In genomic region chr19:19404879-19405860, GRCh38 we compare ENCODE assay signal across 8 cellular contexts. TPM values are rescaled to one million over a fixed set of nuclear protein-coding genes. Genes with fewer than 3 reads are reported as not detected.
DNase-seq lines count a peak whose midpoint lies in the region; TF ChIP-seq lines count a peak whose summit lies in the region.

TSS of gene GATAD2A (plus strand) at chr19:19405675. CDS start at chr19:19465346, 59,671 bp downstream.

- TF ChIP-seq RAD21 in SK-N-SH (IDR thresholded peaks at IDR 0.05; ENCODE audit: low read length), result 0 out of 2 replicates have a peak, but pooled peaks have one; percentile 16

- H4K20me1 ChIP-seq in H9 (ENCODE audit: control insufficient read depth, insufficient read depth, insufficient read length) (peaks cover 3% of the 10 kb centered on the region), SK-N-SH (ENCODE audit: insufficient read depth) (peaks cover 37% of the 10 kb centered on the region)

- no peak within 1 kb of the TSS for H3T11ph ChIP-seq in H9 (ENCODE audit: low read length)

- H3K4me3 ChIP-seq in SK-N-SH (ENCODE audit: low read depth in 2 of 2, low read length in 1 of 2) (peak within 1 kb of the TSS; percentile 86 to 97), suprapubic skin (peak within 1 kb of the TSS; percentile 84)

- CTCF ChIA-PET in SK-N-SH (lab: Yijun Ruan, JAX), result interaction anchor here (0.6 to 4.6 kb wide), 9 partner anchors 11 to 113 kb away, joined by 3 to 23 read pairs (median 3); no protein-coding TSS in a partner anchor

- no peak within 1 kb of the TSS for H2AK5ac ChIP-seq in H9 (ENCODE audit: insufficient read length, low read length)

- peaks cover 10% of the 10 kb centered on the region; the same call in 1 of the 2 replicates for H3K4me1 ChIP-seq in H9 (ENCODE audit: insufficient read depth, low read length)
- peaks cover 22 to 24% of the 10 kb centered on the region in 2 experiments; a peak in 3 of 4 replicates for H3K4me1 ChIP-seq in SK-N-SH (ENCODE audit: control insufficient read depth in 1 of 2, insufficient read depth in 2 of 2, low read depth in 1 of 2, low read length in 1 of 2)
- H3K4me1 ChIP-seq in suprapubic skin, result peaks cover 69% of the 10 kb centered on the region

- no peak within 1 kb of the TSS for H2BK12ac ChIP-seq in H9 (ENCODE audit: insufficient read length, low read depth, low read length)

- H3K4me3 Mint-ChIP-seq in H9, result peak within 1 kb of the TSS; percentile 93 to 98

- H2AFZ ChIP-seq in H9 (ENCODE audit: low read length) (no peak within 1 kb of the TSS), SK-N-SH (ENCODE audit: low read depth) (peak within 1 kb of the TSS; percentile 34)

- peaks cover 12% of the 10 kb centered on the region for H3K23me2 ChIP-seq in H9 (ENCODE audit: insufficient read length, low read depth, low read length, poor library complexity, severe bottlenecking)

- WGBS in H9 (ENCODE audit: extremely low coverage, insufficient read length, low lambda C conversion rate), result no CpG with 5 or more reads among the region's 90 CpGs
- WGBS in SK-N-SH (ENCODE audit: low lambda C conversion rate), result 10% methylated on average over 13 of the region's 90 CpGs
- 3% methylated on average over 39 of the region's 90 CpGs for WGBS in suprapubic skin

- no peak within 1 kb of the TSS for H4K91ac ChIP-seq in H9 (ENCODE audit: insufficient read length, low read depth, low read length)

- peaks cover 39% of the 10 kb centered on the region for H3F3A ChIP-seq in SK-N-SH (replicated peaks; ENCODE audit: insufficient read depth)

- H3K56ac ChIP-seq in H9 (ENCODE audit: insufficient read length, low read depth, low read length), result no peak within 1 kb of the TSS

- no peaks in the 10 kb centered on the region for H3K9me3 ChIP-seq in H9 (ENCODE audit: control insufficient read depth, low read depth, low read length)
- H3K9me3 ChIP-seq in SK-N-SH, result no peaks in the 10 kb centered on the region
- H3K9me3 ChIP-seq in suprapubic skin, result no peaks in the 10 kb centered on the region

- H3K79me2 ChIP-seq in H9 (ENCODE audit: insufficient read depth, low read length), result peaks cover 30% of the 10 kb centered on the region
- peaks cover 57% of the 10 kb centered on the region for H3K79me2 ChIP-seq in SK-N-SH (ENCODE audit: insufficient read depth)

- H3K4ac ChIP-seq in H9 (ENCODE audit: low read depth, low read length), result no peak within 1 kb of the TSS

- H3K4me1 Mint-ChIP-seq in H9, result peaks cover 40 to 43% of the 10 kb centered on the region in 2 experiments

- H3K9ac ChIP-seq in H9 (ENCODE audit: extremely low read depth, insufficient read length, low read length), result peak within 1 kb of the TSS; percentile 72
- H3K9ac ChIP-seq in SK-N-SH, result peak within 1 kb of the TSS; percentile 85

- no peaks in the 10 kb centered on the region; a peak in 1 of 5 replicates for H3K9me3 Mint-ChIP-seq in H9

- H3K9me2 ChIP-seq in SK-N-SH, result no peaks in the 10 kb centered on the region

- DNase-seq in GM03348 (ENCODE audit: low spot score) (peak; percentile 97), H9 (peak; percentile 84), M059J (ENCODE audit: low read depth) (peak; percentile 91), SK-N-SH (peak; percentile 98), germinal center (ENCODE audit: low spot score) (peak; percentile 90), occipital lobe (lab: John Stamatoyannopoulos, UW) (peak; percentile 89), suprapubic skin (ENCODE audit: low spot score in 2 of 2) (peak; percentile 95 to 96)
- peak; percentile 82 for DNase-seq in activated naive CD4-positive, alpha-beta T cell treated with anti-CD3 and anti-CD28 coated beads, Interleukin-2, amount 50 U/mL, for 16 hours

- H3K27ac Mint-ChIP-seq in H9, result peak within 1 kb of the TSS; percentile 80 to 97 (median 85)

- H2BK20ac ChIP-seq in H9 (ENCODE audit: low read depth, low read length, poor library complexity, severe bottlenecking), result no peak within 1 kb of the TSS

- H3K36me3 ChIP-seq in SK-N-SH (replicated peaks in 1 of 2; ENCODE audit: control insufficient read depth in 1 of 2, insufficient read depth in 2 of 2, low read length in 1 of 2) (no peaks in the 10 kb centered on the region), suprapubic skin (no peaks in the 10 kb centered on the region)

- H3K4me2 ChIP-seq in H9 (ENCODE audit: insufficient read depth, insufficient read length, low read length), result peak within 1 kb of the TSS; percentile 97
- peak within 1 kb of the TSS; percentile 98 for H3K4me2 ChIP-seq in SK-N-SH

- peak within 1 kb of the TSS; percentile 13 for H3K18ac ChIP-seq in H9 (ENCODE audit: insufficient read length, low read depth, low read length)

- TF ChIP-seq EP300 in SK-N-SH (IDR thresholded peaks at IDR 0.05; ENCODE audit: borderline replicate concordance in 1 of 2, low read depth in 1 of 2, low read length in 1 of 2) (no peak), suprapubic skin (IDR thresholded peaks at IDR 0.05) (no peak)

- H3K36me3 Mint-ChIP-seq in H9 (ENCODE audit: insufficient read depth in 1 of 3, low read depth in 3 of 3), result peaks cover 0 to 5% (median 0%) of the 10 kb centered on the region in 3 experiments; a peak in 3 of 7 replicates

- no peak within 1 kb of the TSS for H3K27ac ChIP-seq in H9 (ENCODE audit: insufficient read length, low read depth, low read length)
- peak within 1 kb of the TSS; percentile 70 to 89 for H3K27ac ChIP-seq in SK-N-SH (ENCODE audit: low read depth in 2 of 2, low read length in 1 of 2)
- H3K27ac ChIP-seq in suprapubic skin, result peak within 1 kb of the TSS; percentile 97

- POLR2A ChIA-PET in SK-N-SH (lab: Yijun Ruan, JAX), result interaction anchor here (0.6 to 1.4 kb wide), 10 partner anchors 10 to 112 kb away, joined by 3 to 7 read pairs (median 4); no protein-coding TSS in a partner anchor

- H3K14ac ChIP-seq in H9 (ENCODE audit: insufficient read depth, low read length), result peak within 1 kb of the TSS; percentile 82; the same call in 1 of the 2 replicates

- H3K27me3 Mint-ChIP-seq in H9 (ENCODE audit: low read depth), result no peaks in the 10 kb centered on the region

- H4K5ac ChIP-seq in H9 (ENCODE audit: insufficient read length, low read depth, low read length), result no peak within 1 kb of the TSS

- H2BK5ac ChIP-seq in H9 (ENCODE audit: insufficient read length, low read length), result no peak within 1 kb of the TSS

- H3K27me3 ChIP-seq in H9 (ENCODE audit: insufficient read depth, low read length), result no peaks in the 10 kb centered on the region
- H3K27me3 ChIP-seq in SK-N-SH (ENCODE audit: insufficient read depth), result no peaks in the 10 kb centered on the region
- no peaks in the 10 kb centered on the region for H3K27me3 ChIP-seq in suprapubic skin

- no peak within 1 kb of the TSS for H2BK15ac ChIP-seq in H9 (ENCODE audit: low read depth, low read length)

- no peak for TF ChIP-seq CTCF in H9 (conservative IDR thresholded peaks at IDR 0.05)
- TF ChIP-seq CTCF in SK-N-SH (IDR thresholded peaks at IDR 0.05), result peak; percentile 29; the same call in 1 of the 2 replicates
- peak in 1 of 2 donors; percentile 36 for TF ChIP-seq CTCF in suprapubic skin (IDR thresholded peaks at IDR 0.05)

- no peak within 1 kb of the TSS for H3K23ac ChIP-seq in H9 (ENCODE audit: insufficient read length, low read depth, low read length)

- H3K79me1 ChIP-seq in H9 (ENCODE audit: insufficient read depth, low read depth, low read length, poor library complexity, severe bottlenecking), result peaks cover 8% of the 10 kb centered on the region

- no peak within 1 kb of the TSS for H2BK120ac ChIP-seq in H9 (ENCODE audit: low read depth, low read length, poor library complexity, severe bottlenecking)

- TF ChIP-seq POLR2A in suprapubic skin (IDR thresholded peaks at IDR 0.05), result no peak

- H4K8ac ChIP-seq in H9 (replicated peaks; ENCODE audit: insufficient read length, low read depth, low read length), result no peak within 1 kb of the TSS

TF ChIP-seq in SK-N-SH, 30 proteins besides CTCF, POLR2A, EP300 and RAD21 (continues in another document):
- TF ChIP-seq MXI1 (IDR thresholded peaks at IDR 0.05; ENCODE audit: low read depth, low read length) (peak; percentile 49), MAX (IDR thresholded peaks at IDR 0.05; ENCODE audit: low read depth) (peak; percentile 94), TCF12 (IDR thresholded peaks at IDR 0.05) (no peak; the same call in 1 of the 2 replicates), NRF1 (IDR thresholded peaks at IDR 0.05; ENCODE audit: low read depth, low read length) (peak; percentile 87), RFX5 (IDR thresholded peaks at IDR 0.05; ENCODE audit: low read length) (0 out of 2 replicates have a peak, but pooled peaks have one; percentile 19), PBX3 (IDR thresholded peaks at IDR 0.05) (peak; percentile 28; the same call in 1 of the 2 replicates), POLR2AphosphoS5 (IDR thresholded peaks at IDR 0.05; ENCODE audit: low read depth, low read length) (peak; percentile 34; the same call in 1 of the 2 replicates), TAF1 (IDR thresholded peaks at IDR 0.05; ENCODE audit: borderline replicate concordance, low read depth, low read length) (peak; percentile 31; the same call in 1 of the 2 replicates), FOSL2 (IDR thresholded peaks at IDR 0.05; ENCODE audit: borderline replicate concordance, low read depth) (peak; percentile 52; the same call in 1 of the 2 replicates), SIN3A (IDR thresholded peaks at IDR 0.05; ENCODE audit: borderline replicate concordance, low read depth, low read length) (0 out of 2 replicates have a peak, but pooled peaks have one; percentile 27), NFIC (IDR thresholded peaks at IDR 0.05; ENCODE audit: borderline replicate concordance) (peak; percentile 13; the same call in 1 of the 2 replicates)

RNA-seq across cellular contexts. Expression of gene GATAD2A, which starts in this region (rescaled TPM):
- total RNA-seq in H9 (2021) (189 and 198 TPM in 2 replicates), occipital lobe (14.2 TPM), suprapubic skin (10 to 100 TPM; 83.1 to 88.8 (median 86.4) TPM)
- total RNA-seq in M059J (2014; rRNA removed; shearing (Covaris generic)), result 18.3 and 48.7 TPM in 2 replicates
- polyA plus RNA-seq in SK-N-SH (2012; rRNA removed), result 28.0 and 36.6 TPM in 2 replicates
- 37.5 and 38.1 TPM in 2 replicates for polyA plus RNA-seq in SK-N-SH (2012; cell fraction: cytosol; rRNA removed)
- polyA plus RNA-seq in SK-N-SH (2012; cell fraction: nucleus; rRNA removed), result 22.9 and 35.5 TPM in 2 replicates
